In genomic region chr11:45232341-45233080, GRCh38 we compare ENCODE assay signal across 2 cellular contexts.
TF ChIP-seq lines count a peak whose summit lies in the region.

No MANE protein-coding gene starts in this region.

TF ChIP-seq in GM23338, 12 proteins besides CTCF, POLR2A, EP300 and RAD21:
- no peak for TF ChIP-seq EZH2phosphoT487 (IDR thresholded peaks at IDR 0.05; ENCODE audit: unreplicated experiment)
- no peak for TF ChIP-seq POLR2AphosphoS5 (IDR thresholded peaks at IDR 0.05; ENCODE audit: low read depth)
- TF ChIP-seq STAT1 (IDR thresholded peaks at IDR 0.05; ENCODE audit: unreplicated experiment), result no peak
- no peak for TF ChIP-seq ZNF114 (CRISPR knock-in tag; IDR thresholded peaks at IDR 0.05)
- no peak for TF ChIP-seq ZNF462 (CRISPR knock-in tag; IDR thresholded peaks at IDR 0.05)
- TF ChIP-seq JUNB (IDR thresholded peaks at IDR 0.05; ENCODE audit: unreplicated experiment), result no peak
- no peak for TF ChIP-seq NANOG (IDR thresholded peaks at IDR 0.05; ENCODE audit: borderline replicate concordance)
- TF ChIP-seq ETS1 (IDR thresholded peaks at IDR 0.05), result no peak
- TF ChIP-seq CREB1 (CRISPR knock-in tag; IDR thresholded peaks at IDR 0.05; ENCODE audit: low read depth), result no peak
- TF ChIP-seq EZH2 (IDR thresholded peaks at IDR 0.05; ENCODE audit: low read depth, unreplicated experiment), result no peak
- TF ChIP-seq ZNF331 (CRISPR knock-in tag; IDR thresholded peaks at IDR 0.05; ENCODE audit: low read depth), result no peak
- no peak for TF ChIP-seq REST (IDR thresholded peaks at IDR 0.05; ENCODE audit: unreplicated experiment)

TF ChIP-seq in H1, 55 proteins besides CTCF, POLR2A, EP300 and RAD21:
- TF ChIP-seq JUND (IDR thresholded peaks at IDR 0.05; ENCODE audit: low read length) (0 out of 2 replicates have a peak, but pooled peaks have one; percentile 40), SP1 (IDR thresholded peaks at IDR 0.05; ENCODE audit: low read depth, low read length) (no peak), E2F6 (IDR thresholded peaks at IDR 0.05) (no peak)
